ENCODE assay signal across 9 cellular contexts in genomic region chr6:139161817-139162284, GRCh38. TPM values are rescaled to one million over a fixed set of nuclear protein-coding genes. Genes with fewer than 3 reads are reported as not detected.
DNase-seq lines count a peak whose midpoint lies in the region; ATAC-seq lines count a peak whose summit lies in the region.
"Had no signal": no experiment of that assay in that cellular context is flagged by ENCODE, and none has a peak within 500 bp of the region (broad histone marks: within the 10 kb centered on the region; RNA-seq: fewer than 3 reads in every experiment).

No MANE protein-coding gene starts in this region.

- H3K9me3 Mint-ChIP-seq in activated T-helper 2 cell treated with anti-CD3 and anti-CD28 coated beads, Interferon-gamma antibody, Interleukin-2, Interleukin-4, amounts not matched to agents 10 μg/mL and 5 μg/mL and 100 μg/mL, durations not matched to agents 14 hours and 24 hours and 36 hours: no peaks in the 10 kb centered on the region

- peaks cover 36% of the 10 kb centered on the region for H3K36me3 Mint-ChIP-seq in activated T-helper 2 cell treated with anti-CD3 and anti-CD28 coated beads, Interferon-gamma antibody, Interleukin-2, Interleukin-4, amounts not matched to agents 10 μg/mL and 5 μg/mL and 100 μg/mL, durations not matched to agents 14 hours and 24 hours and 36 hours (ENCODE audit: low read depth)

- peak overlapping the region; percentile 65 for H3K4me3 Mint-ChIP-seq in activated T-helper 2 cell treated with anti-CD3 and anti-CD28 coated beads, Interferon-gamma antibody, Interleukin-2, Interleukin-4, amounts not matched to agents 10 μg/mL and 5 μg/mL and 100 μg/mL, durations not matched to agents 14 hours and 24 hours and 36 hours (ENCODE audit: low read depth)

- peaks cover 61% of the 10 kb centered on the region for H3K4me1 Mint-ChIP-seq in activated T-helper 2 cell treated with anti-CD3 and anti-CD28 coated beads, Interferon-gamma antibody, Interleukin-2, Interleukin-4, amounts not matched to agents 10 μg/mL and 5 μg/mL and 100 μg/mL, durations not matched to agents 14 hours and 24 hours and 36 hours (ENCODE audit: low read depth)

- intact Hi-C loops in activated T-helper 2 cell treated with anti-CD3 and anti-CD28 coated beads, Interferon-gamma antibody, Interleukin-2, Interleukin-4, amounts not matched to agents 10 μg/mL and 5 μg/mL and 100 μg/mL, durations not matched to agents 14 hours and 24 hours and 36 hours (cut with micrococcal nuclease): loop anchor here (1.0 to 5.0 kb wide), 9 partner anchors 9 to 345 kb away; partner anchors contain the start of genes REPS1 and TXLNB

- H3K9me3 ChIP-seq in BLaER1 treated with 17β-estradiol and CSF1 and Interleukin-3, amounts not matched to agents 10 nM and 100 nM (replicated peaks in 1 of 11): no peaks in the 10 kb centered on the region

- DNase-seq in activated T-helper 2 cell treated with anti-CD3 and anti-CD28 coated beads, Interferon-gamma antibody, Interleukin-2, Interleukin-4, amounts not matched to agents 10 μg/mL and 5 μg/mL and 100 μg/mL, durations not matched to agents 14 hours and 24 hours and 36 hours (ENCODE audit: low spot score): peak; percentile 65
- peak in 3 of 4 experiments; percentile 48 to 57 (median 49) for DNase-seq in stimulated activated CD4-positive, alpha-beta T cell treated with anti-CD3 and anti-CD28 coated beads, Interleukin-1b, Interleukin-23, amount 100 ng/mL, for 24 hours (ENCODE audit: low read depth in 4 of 4, low spot score in 1 of 4)
- no peak for DNase-seq in NCI-H524 (lab: John Stamatoyannopoulos, UW)
- no peak for DNase-seq in nucleus accumbens (lab: John Stamatoyannopoulos, UW)
- no peak for DNase-seq in EL

- peaks cover 29 to 56% (median 36%) of the 10 kb centered on the region in 11 experiments for H3K36me3 ChIP-seq in BLaER1 treated with 17β-estradiol and CSF1 and Interleukin-3, amounts not matched to agents 10 nM and 100 nM

- H4K20me1 ChIP-seq in BLaER1 treated with 17β-estradiol and CSF1 and Interleukin-3, amounts not matched to agents 10 nM and 100 nM: peaks cover 68 to 100% (median 95%) of the 10 kb centered on the region in 11 experiments

- peak overlapping the region in 7 of 11 experiments; percentile 3 to 43 (median 19); a peak in 6 of 22 replicates for H3K27ac ChIP-seq in BLaER1 treated with 17β-estradiol and CSF1 and Interleukin-3, amounts not matched to agents 10 nM and 100 nM
- H3K27ac ChIP-seq: C4-2B had no signal

- H3K4me3 ChIP-seq in BLaER1 treated with 17β-estradiol and CSF1 and Interleukin-3, amounts not matched to agents 10 nM and 100 nM: no peak overlapping the region

- peak overlapping the region; percentile 99 for H3K27ac Mint-ChIP-seq in activated T-helper 2 cell treated with anti-CD3 and anti-CD28 coated beads, Interferon-gamma antibody, Interleukin-2, Interleukin-4, amounts not matched to agents 10 μg/mL and 5 μg/mL and 100 μg/mL, durations not matched to agents 14 hours and 24 hours and 36 hours

- no peaks in the 10 kb centered on the region for H3K27me3 ChIP-seq in BLaER1 treated with 17β-estradiol and CSF1 and Interleukin-3, amounts not matched to agents 10 nM and 100 nM

- ATAC-seq in GM21390 (IDR thresholded peaks at IDR 0.05; ENCODE audit: unreplicated experiment): peak; percentile 99
- ATAC-seq in HG03571 (IDR thresholded peaks at IDR 0.05; ENCODE audit: unreplicated experiment): peak; percentile 96

- H3K4me1 ChIP-seq in BLaER1 treated with 17β-estradiol and CSF1 and Interleukin-3, amounts not matched to agents 10 nM and 100 nM: peaks cover 30 to 74% (median 40%) of the 10 kb centered on the region in 10 experiments

- H3K9ac ChIP-seq in BLaER1 treated with 17β-estradiol and CSF1 and Interleukin-3, amounts not matched to agents 10 nM and 100 nM: no peak overlapping the region

- peak overlapping the region; percentile 43 to 77 (median 65) for H3K4me2 ChIP-seq in BLaER1 treated with 17β-estradiol and CSF1 and Interleukin-3, amounts not matched to agents 10 nM and 100 nM

- no peaks in the 10 kb centered on the region for H3K27me3 Mint-ChIP-seq in activated T-helper 2 cell treated with anti-CD3 and anti-CD28 coated beads, Interferon-gamma antibody, Interleukin-2, Interleukin-4, amounts not matched to agents 10 μg/mL and 5 μg/mL and 100 μg/mL, durations not matched to agents 14 hours and 24 hours and 36 hours (ENCODE audit: low read depth)

RNA-seq across cellular contexts. Expression of gene HECA, which starts 27.0 kb away (rescaled TPM):
- 33.6 and 36.9 TPM in 2 replicates for total RNA-seq in activated T-helper 2 cell treated with anti-CD3 and anti-CD28 coated beads, Interferon-gamma antibody, Interleukin-2, Interleukin-4, amounts not matched to agents 10 μg/mL and 5 μg/mL and 100 μg/mL, durations not matched to agents 14 hours and 24 hours and 36 hours

Comparison
In these comparisons a context has a peak if more than half of its experiments do, and no peak if none do; other contexts are left out.
1. DNase-seq: peak in activated T-helper 2 cell treated with anti-CD3 and anti-CD28 coated beads, Interferon-gamma antibody, Interleukin-2, Interleukin-4, amounts not matched to agents 10 μg/mL and 5 μg/mL and 100 μg/mL, durations not matched to agents 14 hours and 24 hours and 36 hours (single experiment) and stimulated activated CD4-positive, alpha-beta T cell treated with anti-CD3 and anti-CD28 coated beads, Interleukin-1b, Interleukin-23, amount 100 ng/mL, for 24 hours (3 of 4); none in NCI-H524 (0 of 2), nucleus accumbens (0 of 56) and EL (single experiment).